Comparison of ENCODE assay signal across 32 cellular contexts in genomic region chr1:109664671-109665070, GRCh38. TPM values are rescaled to one million over a fixed set of nuclear protein-coding genes. Genes with fewer than 3 reads are reported as not detected.
"Had no signal": no experiment of that assay in that cellular context is flagged by ENCODE, and none has a peak within 500 bp of the region (broad histone marks: within the 10 kb centered on the region; RNA-seq: fewer than 3 reads in every experiment).

No MANE protein-coding gene starts in this region.

- H3K36me3 ChIP-seq: brain microvascular endothelial cell, MG63 had no signal

- H3K9me3 ChIP-seq: MG63 had no signal

- H3K27ac ChIP-seq: brain microvascular endothelial cell, cardiac muscle cell, RWPE1, VCaP had no signal

- H3K4me3 ChIP-seq: cardiac muscle cell, MG63 had no signal

- DNase-seq: activated B cell treated with CpG ODN at 0.5 μM for 24 hours; activated CD4-positive, alpha-beta memory T cell treated with anti-CD3 and anti-CD28 coated beads for 36 hours; activated CD4-positive, alpha-beta T cell treated with anti-CD3 and anti-CD28 coated beads for 4 hours; activated CD4-positive, alpha-beta T cell treated with anti-CD3 and anti-CD28 coated beads, Interleukin-2, amount 50 U/mL, for 1 hour; activated CD4-positive, CD25-positive, alpha-beta regulatory T cell treated with anti-CD3 and anti-CD28 coated beads, Interleukin-2, amount 50 U/mL, for 72 hours; activated CD8-positive, alpha-beta memory T cell treated with anti-CD3 and anti-CD28 coated beads, Interleukin-2, amount 50 U/mL, for 4 hours; activated effector memory CD4-positive, alpha-beta T cell treated with Interleukin-2 at 50 U/mL for 16 hours; activated naive CD4-positive, alpha-beta T cell treated with anti-CD3 and anti-CD28 coated beads, Interleukin-2, amount 10 ng/mL, durations not matched to agents 7 days and 5 days; activated naive CD8-positive, alpha-beta T cell treated with anti-CD3 and anti-CD28 coated beads, Interleukin-2, amount 50 U/mL, for 24 hours; activated T-cell treated with anti-CD3 and anti-CD28 coated beads, Interleukin-2, amount 50 U/mL, for 48 hours; aorta; brain microvascular endothelial cell; Kasumi-1; KG1; MG63; NCI-H1048; NCI-H1436 treated with DMSO at 0.1 percent for 48 hours; NCI-H1694 treated with DMSO at 0.1 percent for 48 hours; NCI-H2029; NCI-H345; NCI-H524 treated with DMSO at 0.1 percent for 48 hours; SIG-M5; T-cell; T-helper 2 cell; T-helper 9 cell had no signal

- H3K27me3 ChIP-seq: brain microvascular endothelial cell, cardiac muscle cell, MG63 had no signal

- ATAC-seq: activated naive CD8-positive, alpha-beta T cell treated with anti-CD3 and anti-CD28 coated beads, Interleukin-2, amount 50 U/mL, for 24 hours; Right ventricle myocardium inferior; SK-N-SH treated with all-trans-retinoic acid at 6 μM for 48 hours; T-cell had no signal

RNA-seq across cellular contexts. Expression of gene GSTM1, which starts 22.9 kb away (rescaled TPM):
- total RNA-seq: Right ventricle myocardium inferior, SK-MEL-5 had no signal

RNA-seq across cellular contexts. Expression of gene GNAT2, which starts 45.3 kb away (rescaled TPM):
- total RNA-seq: activated B cell treated with CpG ODN at 0.5 μM for 24 hours, aorta, cardiac muscle cell, NCI-H460, Right ventricle myocardium inferior, T-cell had no signal
- polyA plus RNA-seq: aorta, cardiac muscle cell had no signal
